1 cellular context compared by ENCODE assay signal in genomic region chr19:547836-548720, GRCh38.
TF ChIP-seq lines count a peak whose summit lies in the region.

No MANE protein-coding gene starts in this region.

TF ChIP-seq in H1, 55 proteins besides CTCF, POLR2A, EP300 and RAD21:
- TF ChIP-seq SUZ12 (IDR thresholded peaks at IDR 0.05; ENCODE audit: low read length) (no peak), KDM1A (IDR thresholded peaks at IDR 0.05; ENCODE audit: borderline replicate concordance, low read length) (peak; percentile 83; the same call in 1 of the 2 replicates), HDAC2 (IDR thresholded peaks at IDR 0.05; ENCODE audit: borderline replicate concordance in 1 of 2, low read depth in 2 of 2, low read length in 2 of 2) (peak in 1 of 2 experiments; percentile 73; a peak in 1 of 4 replicates), KDM5A (IDR thresholded peaks at IDR 0.05; ENCODE audit: low read length) (no peak), RFX5 (IDR thresholded peaks at IDR 0.05; ENCODE audit: borderline replicate concordance, low read depth, low read length) (no peak)
TF ChIP-seq in H1: peak in this region for 2.
